In the genomic region with DNA sequence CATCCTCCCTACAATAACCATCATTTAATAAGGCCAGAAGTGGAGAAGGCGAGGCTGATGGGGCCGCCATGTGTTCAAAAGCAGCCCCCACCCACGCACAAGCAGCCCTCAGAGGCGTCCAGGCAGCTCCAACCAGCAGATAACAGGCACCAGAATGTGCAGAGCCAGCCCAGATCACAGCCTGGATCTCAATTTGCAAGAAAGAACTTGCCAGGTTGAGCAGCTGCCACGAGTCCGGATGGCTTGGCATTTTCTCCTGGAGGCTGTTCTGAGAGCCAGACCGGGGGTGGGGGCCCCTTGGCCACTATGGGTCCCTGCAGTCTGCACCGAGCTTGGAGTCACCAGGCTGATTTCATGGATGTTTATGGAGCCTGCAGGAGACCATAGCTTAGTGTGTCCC, we compare ENCODE assay signal across 17 cellular contexts.
A peak's percentile ranks its signal among the peaks of the same experiment; 100 is the strongest.
DNase-seq lines count a peak whose midpoint lies in the region; ATAC-seq and TF ChIP-seq lines count a peak whose summit lies in the region.
"Had no signal": no experiment of that assay in that cellular context is flagged by ENCODE, and none has a peak within 500 bp of the region (broad histone marks: within the 10 kb centered on the region; RNA-seq: fewer than 3 reads in every experiment).

No MANE protein-coding gene starts in this region.

- no peak for TF ChIP-seq EP300 in tibial nerve (IDR thresholded peaks at IDR 0.05)

- TF ChIP-seq POLR2A in tibial nerve (IDR thresholded peaks at IDR 0.05): no peak

- no peaks in the 10 kb centered on the region for H3K27me3 ChIP-seq in tibial nerve
- H3K27me3 ChIP-seq: upper lobe of left lung had no signal

- ATAC-seq in HG02759 (IDR thresholded peaks at IDR 0.05; ENCODE audit: unreplicated experiment) (peak; percentile 7), GM21367 (IDR thresholded peaks at IDR 0.05; ENCODE audit: unreplicated experiment) (no peak), HG03108 (IDR thresholded peaks at IDR 0.05; ENCODE audit: unreplicated experiment) (no peak)
- ATAC-seq: naive thymus-derived CD4-positive, alpha-beta T cell; T-helper 17 cell had no signal

- H3K4me1 ChIP-seq in tibial nerve: no peaks in the 10 kb centered on the region
- H3K4me1 ChIP-seq: spleen, upper lobe of left lung had no signal

- no peaks in the 10 kb centered on the region for H3K9me3 ChIP-seq in tibial nerve
- H3K9me3 ChIP-seq: spleen, upper lobe of left lung had no signal

- no peak overlapping the region for H3K27ac ChIP-seq in tibial nerve
- H3K27ac ChIP-seq: epithelial cell of prostate, spleen, upper lobe of left lung had no signal

- no peak overlapping the region for H3K4me3 ChIP-seq in tibial nerve
- H3K4me3 ChIP-seq: spleen, upper lobe of left lung had no signal

- H3K36me3 ChIP-seq in tibial nerve: no peaks in the 10 kb centered on the region
- H3K36me3 ChIP-seq: spleen, upper lobe of left lung had no signal

- 21 to 50% methylated on average over 4 to 8 of the region's 8 CpGs for WGBS in tibial nerve, 2 donors

- TF ChIP-seq CTCF in tibial nerve (IDR thresholded peaks at IDR 0.05): no peak

- DNase-seq in ELF-1 (ENCODE audit: low read depth, low spot score): peak; percentile 21
- DNase-seq in anterior cingulate cortex (lab: John Stamatoyannopoulos, UW): peak in 49 of 58 donors; percentile 1 to 77 (median 25)
- peak; percentile 14 for DNase-seq in middle frontal gyrus (ENCODE audit: extremely low spot score, low spot score)
- DNase-seq in NCI-H146 treated with DMSO at 0.1 percent for 48 hours (lab: John Stamatoyannopoulos, UW; ENCODE audit: unreplicated experiment): no peak
- no peak for DNase-seq in tibial nerve (ENCODE audit: low spot score in 2 of 2)
- DNase-seq: activated CD4-positive, CD25-positive, alpha-beta regulatory T cell; cortex of kidney; naive thymus-derived CD4-positive, alpha-beta T cell; NCI-H187 treated with DMSO at 0.1 percent for 48 hours; NK-92 treated with Interleukin-12 subunit alpha and Interleukin-12 subunit beta, amount 100 ng/mL, for 24 hours; spleen; T-helper 17 cell had no signal

Comparison
In these comparisons a context has a peak if more than half of its experiments do, and no peak if none do; other contexts are left out.
1. DNase-seq: peak in ELF-1 (single experiment), anterior cingulate cortex (49 of 58) and middle frontal gyrus (single experiment); none in NCI-H146 treated with DMSO at 0.1 percent for 48 hours (single experiment) and tibial nerve (0 of 2).